ENCODE assay signal across 29 cellular contexts in the genomic region with DNA sequence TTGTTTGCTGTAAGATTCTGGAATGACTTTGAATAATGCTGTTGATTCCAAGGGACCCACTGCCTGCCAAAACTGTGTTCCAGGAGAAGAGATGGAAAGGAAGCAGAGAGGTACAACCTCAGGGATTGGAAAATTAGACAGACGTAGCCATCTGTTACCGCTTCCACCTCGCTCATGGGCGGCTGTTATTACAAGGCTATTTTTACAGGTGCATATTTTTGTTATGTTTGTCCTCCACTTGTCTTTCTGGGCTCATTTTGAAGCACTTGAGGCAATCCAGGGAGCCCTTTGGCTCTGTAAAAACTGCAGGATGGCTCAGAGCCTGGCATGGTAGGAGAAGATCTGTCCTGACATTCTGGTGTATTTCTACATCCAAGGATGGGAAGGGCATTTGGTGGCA.
"Had no signal": no experiment of that assay in that cellular context is flagged by ENCODE, and none has a peak within 500 bp of the region (broad histone marks: within the 10 kb centered on the region; RNA-seq: fewer than 3 reads in every experiment).

No MANE protein-coding gene starts in this region.

- DNase-seq: activated CD4-positive, alpha-beta memory T cell treated with anti-CD3 and anti-CD28 coated beads for 36 hours; activated CD4-positive, alpha-beta T cell treated with anti-CD3 and anti-CD28 coated beads for 36 hours; activated CD4-positive, alpha-beta T cell treated with anti-CD3 and anti-CD28 coated beads, Interleukin-2, amount 10 ng/mL, durations not matched to agents 24 days and 14 days; activated CD4-positive, CD25-positive, alpha-beta regulatory T cell; activated CD4-positive, CD25-positive, alpha-beta regulatory T cell treated with anti-CD3 and anti-CD28 coated beads, Interleukin-2, amount 50 U/mL, for 72 hours; activated CD8-positive, alpha-beta memory T cell treated with anti-CD3 and anti-CD28 coated beads, Interleukin-2, amount 10 ng/mL, durations not matched to agents 7 days and 5 days; activated CD8-positive, alpha-beta memory T cell treated with anti-CD3 and anti-CD28 coated beads, Interleukin-2, amount 50 U/mL, for 4 hours; activated CD8-positive, alpha-beta T cell treated with anti-CD3 and anti-CD28 coated beads, Interleukin-2, amount 10 ng/mL, durations not matched to agents 7 days and 5 days; activated effector memory CD4-positive, alpha-beta T cell treated with anti-CD3 and anti-CD28 coated beads, Interleukin-2, amount 50 U/mL, for 16 hours; activated naive CD4-positive, alpha-beta T cell treated with anti-CD3 and anti-CD28 coated beads for 36 hours; activated naive CD8-positive, alpha-beta T cell treated with anti-CD3 and anti-CD28 coated beads for 36 hours; activated naive CD8-positive, alpha-beta T cell treated with anti-CD3 and anti-CD28 coated beads, Interleukin-2, amount 50 U/mL, for 24 hours; activated T-cell treated with anti-CD3 and anti-CD28 coated beads, Interleukin-2, amount 50 U/mL, for 1 hour; activated T-cell treated with anti-CD3 and anti-CD28 coated beads, Interleukin-2, amount 50 U/mL, for 48 hours; adrenal gland; amygdala; aorta; body of pancreas; cortex of kidney; dermis blood vessel endothelial cell; effector CD4-positive, alpha-beta T cell; effector memory CD8-positive, alpha-beta T cell; erythroblast; foreskin keratinocyte; gastrocnemius medialis; glutamatergic neuron; heart left ventricle; T-helper 2 cell had no signal

- H3K9me3 ChIP-seq: adrenal gland, body of pancreas, esophagus muscularis mucosa, gastrocnemius medialis, heart left ventricle had no signal

- H3K27me3 ChIP-seq: adrenal gland, body of pancreas, esophagus muscularis mucosa, foreskin keratinocyte, gastrocnemius medialis, heart left ventricle had no signal

- ATAC-seq: activated CD4-positive, alpha-beta T cell treated with anti-CD3 and anti-CD28 coated beads for 36 hours; activated CD8-positive, alpha-beta memory T cell treated with anti-CD3 and anti-CD28 coated beads, Interleukin-2, amount 10 ng/mL, durations not matched to agents 7 days and 5 days; activated CD8-positive, alpha-beta T cell treated with anti-CD3 and anti-CD28 coated beads, Interleukin-2, amount 10 ng/mL, durations not matched to agents 7 days and 5 days; activated naive CD8-positive, alpha-beta T cell treated with anti-CD3 and anti-CD28 coated beads, Interleukin-2, amount 50 U/mL, for 24 hours; body of pancreas; effector memory CD8-positive, alpha-beta T cell; foreskin keratinocyte; gastrocnemius medialis; heart left ventricle had no signal

- H3K4me1 ChIP-seq: adrenal gland, body of pancreas, esophagus muscularis mucosa, foreskin keratinocyte, gastrocnemius medialis, heart left ventricle had no signal

- H3K36me3 ChIP-seq: adrenal gland, esophagus muscularis mucosa, gastrocnemius medialis, heart left ventricle had no signal

- H3K4me3 ChIP-seq: adrenal gland, body of pancreas, esophagus muscularis mucosa, gastrocnemius medialis, heart left ventricle had no signal

- H3K27ac ChIP-seq: adrenal gland, body of pancreas, esophagus muscularis mucosa, foreskin keratinocyte, gastrocnemius medialis, heart left ventricle had no signal
